Comparison of ENCODE assay signal across 21 cellular contexts in the genomic region with DNA sequence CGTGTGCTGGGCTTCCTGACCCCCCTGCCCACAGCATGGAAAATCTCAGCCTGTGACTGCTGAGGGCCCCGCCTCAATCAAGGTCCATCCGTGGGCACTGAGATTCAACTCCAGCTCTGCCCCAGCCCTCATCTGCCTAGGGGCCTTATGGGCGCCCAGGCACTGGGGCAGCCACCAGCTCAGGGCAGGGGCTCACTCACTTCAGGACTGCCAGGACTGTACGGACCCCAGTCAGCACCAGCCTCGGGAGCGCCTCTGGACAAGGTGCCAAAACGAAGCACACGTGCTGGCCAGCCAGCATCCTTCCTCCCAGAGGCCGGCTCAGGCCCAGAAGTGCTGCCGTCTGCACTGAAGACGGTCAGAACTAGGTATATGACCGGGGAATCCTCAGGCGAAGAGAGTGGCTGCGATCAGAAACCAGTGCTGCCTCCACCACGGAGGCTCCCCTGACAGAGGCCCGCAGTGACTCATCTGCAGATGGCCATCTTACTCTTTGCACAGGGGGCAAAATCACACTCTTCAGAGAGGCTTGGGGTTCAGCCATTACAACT. TPM values are rescaled to one million over a fixed set of nuclear protein-coding genes. Genes with fewer than 3 reads are reported as not detected.
DNase-seq lines count a peak whose midpoint lies in the region; ATAC-seq, FAIRE-seq and TF ChIP-seq lines count a peak whose summit lies in the region.
"Had no signal": no experiment of that assay in that cellular context is flagged by ENCODE, and none has a peak within 500 bp of the region (broad histone marks: within the 10 kb centered on the region; RNA-seq: fewer than 3 reads in every experiment).

No MANE protein-coding gene starts in this region.

- H3K4me3 ChIP-seq in WERI-Rb-1 (ENCODE audit: low read depth, low read length), result no peak overlapping the region
- H3K4me3 ChIP-seq in left lung, result no peak overlapping the region
- H3K4me3 ChIP-seq in testis, result no peak overlapping the region
- H3K4me3 ChIP-seq: HAP-1, SJSA1 had no signal

- peak; percentile 10 for ATAC-seq in left lung

- intact Hi-C loops in left lung (cut with DNase I) (no loop called here), testis (cut with DNase I; ENCODE audit: low total_unique reads) (no loop called here)

- no peaks in the 10 kb centered on the region for H3K4me1 ChIP-seq in left lung
- H3K4me1 ChIP-seq in testis, result peaks cover 12% of the 10 kb centered on the region
- H3K4me1 ChIP-seq: HAP-1 had no signal

- TF ChIP-seq POLR2A in testis (IDR thresholded peaks at IDR 0.05), result no peak

- FAIRE-seq in RCC 7860 (lab: Jason Lieb, UNC), result no peak
- FAIRE-seq: A204.1 had no signal

- 92 to 100% methylated on average over 1 to 17 of the region's 17 CpGs for WGBS in testis, 2 donors

- no peak overlapping the region; the same call in 1 of the 2 replicates for H3K27ac ChIP-seq in WERI-Rb-1
- H3K27ac ChIP-seq in left lung, result no peak overlapping the region
- no peak overlapping the region for H3K27ac ChIP-seq in testis
- H3K27ac ChIP-seq: C4-2B, SJSA1 had no signal

- TF ChIP-seq CTCF in WERI-Rb-1 (IDR thresholded peaks at IDR 0.05; ENCODE audit: low read depth, low read length) (no peak), left lung (IDR thresholded peaks at IDR 0.05) (no peak), testis (IDR thresholded peaks at IDR 0.05) (no peak)

- peak; percentile 15 for DNase-seq in activated CD4-positive, CD25-positive, alpha-beta regulatory T cell treated with anti-CD3 and anti-CD28 coated beads, Interleukin-2, amount 50 U/mL, for 72 hours
- DNase-seq in activated CD4-positive, CD25-positive, alpha-beta regulatory T cell (lab: John Stamatoyannopoulos, UW), result no peak
- peak; percentile 5 for DNase-seq in WERI-Rb-1
- DNase-seq in left lung, result peak; percentile 26 to 76
- DNase-seq in testis, result peak; percentile 12
- DNase-seq in NCI-H2196 (lab: John Stamatoyannopoulos, UW; ENCODE audit: unreplicated experiment), result no peak
- no peak for DNase-seq in stimulated activated CD4-positive, alpha-beta T cell treated with anti-CD3 and anti-CD28 coated beads, Interleukin-4, amount 100 ng/mL, for 24 hours
- no peak for DNase-seq in RCC 7860 (ENCODE audit: low spot score)
- DNase-seq: activated CD4-positive, alpha-beta T cell treated with anti-CD3 and anti-CD28 coated beads, Interleukin-2, amount 50 U/mL, for 1 hour; effector CD8-positive, alpha-beta T cell; NCI-H187; NCI-H510A had no signal

- H3K9me3 ChIP-seq in WERI-Rb-1 (ENCODE audit: severe bottlenecking) (no peaks in the 10 kb centered on the region), left lung (no peaks in the 10 kb centered on the region), testis (no peaks in the 10 kb centered on the region)
- H3K9me3 ChIP-seq: HAP-1 had no signal

- H3K36me3 ChIP-seq in WERI-Rb-1, result peaks cover 64% of the 10 kb centered on the region
- H3K36me3 ChIP-seq in left lung, result peaks cover 0 to 70% of the 10 kb centered on the region in 2 donors
- H3K36me3 ChIP-seq in testis (ENCODE audit: low read depth, missing control alignments), result no peaks in the 10 kb centered on the region

- H3K27me3 ChIP-seq in WERI-Rb-1 (ENCODE audit: insufficient read depth, low read depth, severe bottlenecking), result no peaks in the 10 kb centered on the region
- H3K27me3 ChIP-seq in left lung, result no peaks in the 10 kb centered on the region
- H3K27me3 ChIP-seq in testis, result no peaks in the 10 kb centered on the region
- H3K27me3 ChIP-seq: SJSA1 had no signal

RNA-seq across cellular contexts. Expression of a gene that starts 19.6 kb away (rescaled TPM):
- total RNA-seq in left lung, result 100 to 1,000 TPM; 169 to 171 TPM
- total RNA-seq in testis, result 100 to 1,000 TPM; 150 to 170 TPM
- polyA plus RNA-seq in testis (ENCODE audit: insufficient read depth, low read depth, low replicate concordance), result 148 TPM

RNA-seq across cellular contexts. Expression of a gene that starts 30.4 kb away (rescaled TPM):
- total RNA-seq in left lung (under 1 TPM; 0.09 to 0.13 TPM), testis (1 to 10 TPM; 4.4 to 5.5 TPM)
- 2.1 TPM for polyA plus RNA-seq in testis (ENCODE audit: insufficient read depth, low read depth, low replicate concordance)
- total RNA-seq: fibroblast of lung, kidney epithelial cell, mucosa of gallbladder, osteocyte, temporal lobe had no signal
- polyA plus RNA-seq: fibroblast of lung had no signal

Comparison
In these comparisons a context has a peak if more than half of its experiments do, and no peak if none do; other contexts are left out.
1. DNase-seq: peak in activated CD4-positive, CD25-positive, alpha-beta regulatory T cell treated with anti-CD3 and anti-CD28 coated beads, Interleukin-2, amount 50 U/mL, for 72 hours (single experiment), WERI-Rb-1 (single experiment), left lung (2 of 2) and testis (single experiment); none in activated CD4-positive, CD25-positive, alpha-beta regulatory T cell (0 of 4), NCI-H2196 (single experiment), stimulated activated CD4-positive, alpha-beta T cell treated with anti-CD3 and anti-CD28 coated beads, Interleukin-4, amount 100 ng/mL, for 24 hours (single experiment) and RCC 7860 (single experiment).
2. RNA of a gene that starts 30.4 kb away (total RNA-seq): 4.4 to 5.5 TPM in testis; 0.09 to 0.13 TPM in left lung; every median in the first group is over 4 times any median in the second.